1 cellular context compared by ENCODE assay signal in genomic region chr6:41498968-41499599, GRCh38.
TF ChIP-seq lines count a peak whose summit lies in the region.

No MANE protein-coding gene starts in this region.

TF ChIP-seq in HepG2, 621 proteins besides CTCF, POLR2A, EP300 and RAD21 (continued from another document and continues in another):
- TF ChIP-seq SKIL (CRISPR knock-in tag; IDR thresholded peaks at IDR 0.05; ENCODE audit: borderline replicate concordance) (no peak), XRCC5 (optimal IDR thresholded peaks at IDR 0.05; ENCODE audit: low read length) (peak; percentile 27), REXO4 (CRISPR knock-in tag; IDR thresholded peaks at IDR 0.05; ENCODE audit: borderline replicate concordance) (no peak), HDAC2 (CRISPR knock-in tag; IDR thresholded peaks at IDR 0.05) (peak; percentile 86), HIC2 (CRISPR knock-in tag; IDR thresholded peaks at IDR 0.05; ENCODE audit: low read depth) (peak; percentile 95), SIX4 (CRISPR knock-in tag; IDR thresholded peaks at IDR 0.05) (peak; percentile 61), HMG20A (CRISPR knock-in tag; IDR thresholded peaks at IDR 0.05; ENCODE audit: borderline replicate concordance) (peak; percentile 67), ZNF782 (CRISPR knock-in tag; IDR thresholded peaks at IDR 0.05; ENCODE audit: borderline replicate concordance) (no peak), PITX1 (CRISPR knock-in tag; IDR thresholded peaks at IDR 0.05) (peak; percentile 59; the same call in 1 of the 2 replicates), FOXK1 (CRISPR knock-in tag; IDR thresholded peaks at IDR 0.05; ENCODE audit: borderline replicate concordance, low read depth) (peak; percentile 29; the same call in 1 of the 2 replicates), CBX1 (IDR thresholded peaks at IDR 0.05; ENCODE audit: low read depth) (peak; percentile 46), ZC3H4 (CRISPR knock-in tag; IDR thresholded peaks at IDR 0.05; ENCODE audit: borderline replicate concordance) (no peak), ETV5 (CRISPR knock-in tag; IDR thresholded peaks at IDR 0.05; ENCODE audit: borderline replicate concordance) (peak; percentile 49; the same call in 1 of the 2 replicates), UBTF (CRISPR knock-in tag; IDR thresholded peaks at IDR 0.05) (peak; percentile 67), PTBP1 (IDR thresholded peaks at IDR 0.05; ENCODE audit: low read depth, low read length, poor library complexity, severe bottlenecking) (no peak), GMEB1 (CRISPR knock-in tag; IDR thresholded peaks at IDR 0.05; ENCODE audit: borderline replicate concordance) (no peak), HDAC1 (CRISPR knock-in tag; IDR thresholded peaks at IDR 0.05) (peak; percentile 59), ZNF530 (CRISPR knock-in tag; IDR thresholded peaks at IDR 0.05; ENCODE audit: low read depth) (no peak), ZFP91 (CRISPR knock-in tag; IDR thresholded peaks at IDR 0.05; ENCODE audit: borderline replicate concordance) (peak; percentile 62), CHD2 (IDR thresholded peaks at IDR 0.05; ENCODE audit: low read depth, low read length) (no peak), CHD4 (IDR thresholded peaks at IDR 0.05; ENCODE audit: borderline replicate concordance, low read length) (peak; percentile 91; the same call in 1 of the 2 replicates), ZFX (CRISPR knock-in tag; IDR thresholded peaks at IDR 0.05; ENCODE audit: low read depth) (peak; percentile 64), GABPB1 (CRISPR knock-in tag; IDR thresholded peaks at IDR 0.05) (0 out of 2 replicates have a peak, but pooled peaks have one; percentile 11), ZSCAN21 (CRISPR knock-in tag; IDR thresholded peaks at IDR 0.05; ENCODE audit: borderline replicate concordance) (no peak; the same call in 1 of the 2 replicates), PPARG (CRISPR knock-in tag; conservative IDR thresholded peaks at IDR 0.05) (0 out of 2 replicates have a peak, but pooled peaks have one; percentile 30), TCF7L2 (IDR thresholded peaks at IDR 0.05; ENCODE audit: low read depth, low read length) (no peak), RXRA (CRISPR knock-in tag; IDR thresholded peaks at IDR 0.05) (peak; percentile 79), ZNF317 (CRISPR knock-in tag; IDR thresholded peaks at IDR 0.05) (no peak), KDM3A (CRISPR knock-in tag; IDR thresholded peaks at IDR 0.05; ENCODE audit: low read depth) (no peak), TBX2 (CRISPR knock-in tag; IDR thresholded peaks at IDR 0.05; ENCODE audit: borderline replicate concordance) (peak; percentile 82), ZBTB26 (CRISPR knock-in tag; IDR thresholded peaks at IDR 0.05; ENCODE audit: borderline replicate concordance) (peak; percentile 95), ZNF746 (CRISPR knock-in tag; IDR thresholded peaks at IDR 0.05) (peak; percentile 86), ZNF629 (CRISPR knock-in tag; conservative IDR thresholded peaks at IDR 0.05) (peak; percentile 97), ZNF225 (CRISPR knock-in tag; IDR thresholded peaks at IDR 0.05) (peak; percentile 69; the same call in 1 of the 2 replicates), PHF8 (CRISPR knock-in tag; IDR thresholded peaks at IDR 0.05) (peak; percentile 16; the same call in 1 of the 2 replicates), ZNF205 (CRISPR knock-in tag; IDR thresholded peaks at IDR 0.05) (0 out of 2 replicates have a peak, but pooled peaks have one; percentile 66), ZNF570 (CRISPR knock-in tag; IDR thresholded peaks at IDR 0.05; ENCODE audit: borderline replicate concordance) (no peak), NCOA2 (CRISPR knock-in tag; IDR thresholded peaks at IDR 0.05) (peak; percentile 77; the same call in 1 of the 2 replicates), CEBPB (IDR thresholded peaks at IDR 0.05; ENCODE audit: borderline replicate concordance, low read depth, low read length) (peak; percentile 70), KDM4B (CRISPR knock-in tag; IDR thresholded peaks at IDR 0.05) (no peak), MTA1 (CRISPR knock-in tag; IDR thresholded peaks at IDR 0.05; ENCODE audit: borderline replicate concordance) (peak; percentile 79; the same call in 1 of the 2 replicates), LCORL (IDR thresholded peaks at IDR 0.05) (no peak), LCORL (CRISPR knock-in tag; IDR thresholded peaks at IDR 0.05) (0 out of 2 replicates have a peak, but pooled peaks have one; percentile 37), ZNF646 (CRISPR knock-in tag; IDR thresholded peaks at IDR 0.05) (no peak), KLF6 (CRISPR knock-in tag; IDR thresholded peaks at IDR 0.05) (no peak; the same call in 1 of the 2 replicates), RARA (CRISPR knock-in tag; IDR thresholded peaks at IDR 0.05) (peak; percentile 60; the same call in 1 of the 2 replicates), KAT7 (CRISPR knock-in tag; IDR thresholded peaks at IDR 0.05; ENCODE audit: borderline replicate concordance) (no peak), ZNF788 (CRISPR knock-in tag; IDR thresholded peaks at IDR 0.05; ENCODE audit: borderline replicate concordance) (peak; percentile 69; the same call in 1 of the 2 replicates), ZSCAN30 (CRISPR knock-in tag; IDR thresholded peaks at IDR 0.05) (no peak)
